Comparison of ENCODE assay signal across 8 cellular contexts in the genomic region with DNA sequence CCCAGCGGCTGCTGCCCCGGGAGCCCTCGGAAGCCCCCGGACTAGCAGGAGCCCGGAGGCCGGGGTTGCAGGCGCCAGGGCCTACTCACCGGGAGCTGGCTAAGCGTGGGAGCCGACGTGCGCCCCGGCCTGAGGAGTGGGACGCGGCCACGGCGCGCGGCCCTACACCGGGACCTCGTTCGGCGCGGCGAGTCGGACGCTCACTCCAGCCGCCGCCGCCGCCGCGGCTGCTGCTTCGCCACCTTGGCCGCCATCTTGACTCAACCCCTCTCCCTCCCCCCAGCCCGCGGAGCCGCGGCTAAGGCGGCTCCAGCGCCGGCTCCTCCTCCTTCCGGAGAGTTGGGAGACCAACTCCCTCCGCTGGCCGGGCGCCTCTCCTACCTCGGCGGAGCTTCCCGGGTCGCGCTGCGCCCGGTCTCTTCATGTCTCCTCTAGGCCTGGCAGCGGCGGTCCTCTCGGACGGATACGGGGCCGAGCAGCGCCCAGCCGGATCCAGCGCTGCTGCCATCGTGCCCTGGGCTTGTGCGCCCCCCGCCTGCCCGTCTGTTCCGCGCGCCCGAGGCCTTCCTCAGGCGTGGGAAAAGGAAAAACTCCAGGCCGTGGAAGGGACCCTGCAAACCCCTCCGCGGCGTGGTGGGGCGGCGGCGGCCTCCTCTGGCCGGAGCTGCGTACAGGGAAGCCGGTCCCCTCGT.
DNase-seq lines count a peak whose midpoint lies in the region; ATAC-seq and TF ChIP-seq lines count a peak whose summit lies in the region.

A gene (minus strand): TSS at position 262 of the 692 bp plus-strand sequence. CDS start 20,965 bp downstream, outside the sequence.

- peak; percentile 93 for DNase-seq in AG10803 (ENCODE audit: low read depth)
- peak; percentile 91 for DNase-seq in NCI-H226
- DNase-seq in activated CD4-positive, CD25-positive, alpha-beta regulatory T cell (lab: John Stamatoyannopoulos, UW): peak; percentile 69 to 79 (median 78)
- DNase-seq in caudate nucleus (lab: John Stamatoyannopoulos, UW): peak in 60 of 61 donors; percentile 26 to 93 (median 83)
- peak; percentile 96 for DNase-seq in iris pigment epithelial cell (ENCODE audit: low read depth)
- peak; percentile 78 to 85 for DNase-seq in stimulated activated CD4-positive, alpha-beta T cell treated with anti-CD3 and anti-CD28 coated beads, Interleukin-12 subunit alpha, Interleukin-12 subunit beta, amount 100 ng/mL, for 24 hours (ENCODE audit: low read depth in 2 of 2)

- H3K27ac ChIP-seq in caudate nucleus (ENCODE audit: low read depth, low read length): peak within 1 kb of the TSS; percentile 84

- peak; percentile 29 for TF ChIP-seq CTCF in AG10803 (conservative IDR thresholded peaks at IDR 0.05; ENCODE audit: low read length)

- H3K4me3 ChIP-seq in AG10803 (ENCODE audit: low read length): peak within 1 kb of the TSS; percentile 82

- peak; percentile 80 for ATAC-seq in GM19023 (IDR thresholded peaks at IDR 0.05; ENCODE audit: unreplicated experiment)
- ATAC-seq in HG03196 (IDR thresholded peaks at IDR 0.05; ENCODE audit: unreplicated experiment): peak; percentile 72

Comparison
In these comparisons a context has a peak if more than half of its experiments do, and no peak if none do; other contexts are left out.
1. Peak in every context shown above with its lines: DNase-seq, ATAC-seq, H3K4me3 ChIP-seq and H3K27ac ChIP-seq.